In genomic region chr9:70994582-70994981, GRCh38 we compare ENCODE assay signal across 20 cellular contexts.
DNase-seq lines count a peak whose midpoint lies in the region; ATAC-seq, FAIRE-seq and TF ChIP-seq lines count a peak whose summit lies in the region.
"Had no signal": no experiment of that assay in that cellular context is flagged by ENCODE, and none has a peak within 500 bp of the region (broad histone marks: within the 10 kb centered on the region; RNA-seq: fewer than 3 reads in every experiment).

No MANE protein-coding gene starts in this region.

- DNase-seq in A549 (ENCODE audit: low read depth in 1 of 2, low spot score in 1 of 2) (no peak), IMR-90 (no peak), NCI-H2227 treated with DMSO at 0.1 percent for 48 hours (lab: John Stamatoyannopoulos, UW) (peak; percentile 82), mesendoderm (no peak), NK-92 (lab: John Stamatoyannopoulos, UW; ENCODE audit: unreplicated experiment) (no peak), thyroid gland (no peak)
- DNase-seq in CD8-positive, alpha-beta T cell = no peak
- DNase-seq: ACHN; BE2C; CD4-positive, alpha-beta T cell; DMS153; DMS79; GDM1; GM23248 had no signal

- no peaks in the 10 kb centered on the region for H3K4me1 Mint-ChIP-seq in CD8-positive, alpha-beta T cell (ENCODE audit: low read depth)

- WGBS in A549 (ENCODE audit: missing lambda C conversion rate) = 16% methylated on average over 2 of the region's 2 CpGs
- WGBS in IMR-90 (ENCODE audit: extremely low coverage in 2 of 2, insufficient read length in 1 of 2), 2 experiments = 0% methylated on average over 1 of the region's 2 CpGs; no CpG with 5 or more reads in 1 of the 2 experiments
- WGBS in mesendoderm (ENCODE audit: extremely low coverage, insufficient coverage, low lambda C conversion rate) = no CpG with 5 or more reads among the region's 2 CpGs
- 64 to 78% methylated on average over 2 of the region's 2 CpGs for WGBS in thyroid gland, 2 donors

- no peak overlapping the region for H4K5ac ChIP-seq in IMR-90 (ENCODE audit: low read depth, low read length)
- no peak overlapping the region for H4K5ac ChIP-seq in mesendoderm (ENCODE audit: low read length)

- dilution Hi-C loops in IMR-90 (cut with HindIII; ENCODE audit: low sequenced_read_pairs, unreplicated experiment) = no loop called here

- H3K27me3 ChIP-seq in IMR-90 (ENCODE audit: control insufficient read depth, insufficient read depth, low read length) (peaks cover 5% of the 10 kb centered on the region; the same call in 1 of the 2 replicates), mesendoderm (ENCODE audit: insufficient read depth, low read length, poor library complexity) (no peaks in the 10 kb centered on the region), thyroid gland (no peaks in the 10 kb centered on the region)
- no peaks in the 10 kb centered on the region for H3K27me3 ChIP-seq in CD8-positive, alpha-beta T cell (ENCODE audit: insufficient read depth, low read length)
- H3K27me3 ChIP-seq: BE2C had no signal

- TF ChIP-seq EP300 in A549 (IDR thresholded peaks at IDR 0.05) = no peak

- H2AK5ac ChIP-seq in IMR-90 (ENCODE audit: low read depth, low read length) (no peak overlapping the region), mesendoderm (ENCODE audit: low read length) (no peak overlapping the region)

- no peak overlapping the region for H2BK5ac ChIP-seq in IMR-90 (ENCODE audit: low read depth, low read length, poor library complexity, severe bottlenecking)
- H2BK5ac ChIP-seq in mesendoderm (ENCODE audit: low read length) = no peak overlapping the region

- no peak overlapping the region for H3K14ac ChIP-seq in IMR-90 (replicated peaks; ENCODE audit: low read depth, low read length)

- H4K8ac ChIP-seq in IMR-90 (ENCODE audit: low read depth in 2 of 2, low read length in 2 of 2) (no peak overlapping the region), mesendoderm (ENCODE audit: low read depth, low read length) (no peak overlapping the region)

- TF ChIP-seq POLR2A in A549 (IDR thresholded peaks at IDR 0.05; ENCODE audit: low read length) (no peak), IMR-90 (IDR thresholded peaks at IDR 0.05; ENCODE audit: low read depth, low read length) (no peak), thyroid gland (IDR thresholded peaks at IDR 0.05) (no peak)

- no peak overlapping the region for H3K27ac ChIP-seq in A549
- H3K27ac ChIP-seq in IMR-90 (ENCODE audit: insufficient read depth, low read length) = no peak overlapping the region
- no peak overlapping the region for H3K27ac ChIP-seq in mesendoderm (ENCODE audit: low read depth, low read length)
- H3K27ac ChIP-seq in CD8-positive, alpha-beta T cell (ENCODE audit: low read depth, low read length) = no peak overlapping the region
- H3K27ac ChIP-seq in thyroid gland = no peak overlapping the region
- H3K27ac ChIP-seq: C4-2B, GM23248 had no signal

- H3K4me3 ChIP-seq in A549 = no peak overlapping the region
- no peak overlapping the region for H3K4me3 ChIP-seq in IMR-90 (ENCODE audit: insufficient read depth, low read depth, low read length)
- H3K4me3 ChIP-seq in mesendoderm (ENCODE audit: low read length) = no peak overlapping the region
- no peak overlapping the region for H3K4me3 ChIP-seq in CD8-positive, alpha-beta T cell (ENCODE audit: low read depth, low read length)
- no peak overlapping the region for H3K4me3 ChIP-seq in thyroid gland (replicated peaks in 1 of 3)
- H3K4me3 ChIP-seq: GM23248 had no signal

- H3K23ac ChIP-seq in IMR-90 (ENCODE audit: low read depth, low read length) (no peak overlapping the region), mesendoderm (ENCODE audit: low read length) (no peak overlapping the region)

- no peak overlapping the region for H2BK15ac ChIP-seq in IMR-90 (ENCODE audit: low read depth, low read length)
- H2BK15ac ChIP-seq in mesendoderm (replicated peaks; ENCODE audit: low read depth) = no peak overlapping the region

- H3K56ac ChIP-seq in IMR-90 (ENCODE audit: extremely low read depth, insufficient read depth, low read length) = no peak overlapping the region
- H3K56ac ChIP-seq in mesendoderm (ENCODE audit: low read length) = no peak overlapping the region

- no TSS peak for BruUV-seq in IMR-90 (replicated peaks; lab: Mats Ljungman, UMichigan)

- TF ChIP-seq RAD21 in A549 (conservative IDR thresholded peaks at IDR 0.05 in 1 of 2, IDR thresholded peaks at IDR 0.05 in 1 of 2) (no peak), IMR-90 (IDR thresholded peaks at IDR 0.05; ENCODE audit: low read length) (no peak)

- H3K4me1 ChIP-seq in A549 (no peaks in the 10 kb centered on the region), IMR-90 (ENCODE audit: control insufficient read depth, insufficient read depth, low read length) (no peaks in the 10 kb centered on the region), mesendoderm (ENCODE audit: control insufficient read depth, low read depth, low read length) (no peaks in the 10 kb centered on the region), thyroid gland (peaks cover 0 to 2% of the 10 kb centered on the region in 2 donors)
- no peaks in the 10 kb centered on the region for H3K4me1 ChIP-seq in CD8-positive, alpha-beta T cell (ENCODE audit: insufficient read depth, low read length)
- H3K4me1 ChIP-seq: BE2C had no signal

- in situ Hi-C loops in IMR-90 (cut with MboI; ENCODE audit: low sequenced_read_pairs) = no loop called here

- H3K9me3 ChIP-seq in A549 (no peaks in the 10 kb centered on the region), IMR-90 (ENCODE audit: control insufficient read depth, insufficient read depth, low read length) (no peaks in the 10 kb centered on the region), thyroid gland (no peaks in the 10 kb centered on the region)
- no peaks in the 10 kb centered on the region for H3K9me3 ChIP-seq in CD8-positive, alpha-beta T cell (ENCODE audit: low read length)
- H3K9me3 ChIP-seq: BE2C had no signal

- H3K27me3 Mint-ChIP-seq in CD8-positive, alpha-beta T cell (ENCODE audit: low read depth) = no peaks in the 10 kb centered on the region
- H3K27me3 Mint-ChIP-seq: CD4-positive, alpha-beta T cell had no signal

- H3K18ac ChIP-seq in IMR-90 (ENCODE audit: low read depth, low read length) (no peak overlapping the region), mesendoderm (ENCODE audit: low read length) (no peak overlapping the region)

- no peak overlapping the region for H3K27ac Mint-ChIP-seq in CD8-positive, alpha-beta T cell
- H3K27ac Mint-ChIP-seq: CD4-positive, alpha-beta T cell had no signal

- no peaks in the 10 kb centered on the region for H3K79me2 ChIP-seq in mesendoderm (ENCODE audit: control insufficient read depth, insufficient read depth, low read length)

- H3K4ac ChIP-seq in IMR-90 (ENCODE audit: low read depth, low read length) = no peak overlapping the region
- H3K4ac ChIP-seq in mesendoderm (ENCODE audit: low read depth, low read length) = no peak overlapping the region

- H3K9me3 Mint-ChIP-seq in CD8-positive, alpha-beta T cell = no peaks in the 10 kb centered on the region
- H3K9me3 Mint-ChIP-seq: CD4-positive, alpha-beta T cell had no signal

- H2BK120ac ChIP-seq in IMR-90 (ENCODE audit: low read depth, low read length) (no peak overlapping the region), mesendoderm (ENCODE audit: low read depth, low read length) (peak overlapping the region; percentile 28)

- FAIRE-seq in A549 (lab: Jason Lieb, UNC) = no peak
- FAIRE-seq: GM12892, GM18507, H54 had no signal

- no peaks in the 10 kb centered on the region for H3K9me1 ChIP-seq in IMR-90 (ENCODE audit: insufficient read depth, low read length)

- H3K9ac ChIP-seq in IMR-90 (ENCODE audit: low read depth, low read length) (no peak overlapping the region), mesendoderm (ENCODE audit: low read length) (no peak overlapping the region)
- H3K9ac ChIP-seq: GM23248 had no signal

- H2AFZ ChIP-seq in IMR-90 (replicated peaks; ENCODE audit: low read length, poor library complexity) = no peak overlapping the region

- H2AK9ac ChIP-seq in IMR-90 (replicated peaks; ENCODE audit: low read depth, low read length, poor library complexity) = no peak overlapping the region

- H2BK20ac ChIP-seq in IMR-90 (ENCODE audit: low read depth, low read length) = no peak overlapping the region

- H3K4me3 Mint-ChIP-seq in CD8-positive, alpha-beta T cell = no peak overlapping the region
- H3K4me3 Mint-ChIP-seq: CD4-positive, alpha-beta T cell had no signal

- H4K20me1 ChIP-seq in IMR-90 (ENCODE audit: insufficient read depth, low read length) = no peaks in the 10 kb centered on the region

- H3K36me3 ChIP-seq in IMR-90 (ENCODE audit: control insufficient read depth, insufficient read depth, low read length) (no peaks in the 10 kb centered on the region), mesendoderm (ENCODE audit: control insufficient read depth, insufficient read depth, low read length) (no peaks in the 10 kb centered on the region), thyroid gland (no peaks in the 10 kb centered on the region)
- no peaks in the 10 kb centered on the region for H3K36me3 ChIP-seq in CD8-positive, alpha-beta T cell (ENCODE audit: insufficient read depth, low read length)
- H3K36me3 ChIP-seq: BE2C had no signal

- H3K4me2 ChIP-seq in A549 (no peak overlapping the region), IMR-90 (ENCODE audit: low read depth, low read length) (no peak overlapping the region), mesendoderm (ENCODE audit: low read length) (no peak overlapping the region)

- intact Hi-C loops in IMR-90 (cut with micrococcal nuclease) (no loop called here), thyroid gland (cut with DNase I) (no loop called here)
- intact Hi-C loops in CD8-positive, alpha-beta T cell (cut with DNase I, micrococcal nuclease) = no loop called here

- no peak overlapping the region for H4K91ac ChIP-seq in IMR-90 (ENCODE audit: insufficient read depth, low read depth, low read length)

- CTCF ChIA-PET in A549 (lab: Yijun Ruan, JAX) = interaction anchor here (1.3 kb wide), 1 partner anchor 9 kb away, joined by 3 read pairs; no protein-coding TSS in a partner anchor
- CTCF ChIA-PET in IMR-90 (lab: Yijun Ruan, JAX) = interaction anchor here (0.7 kb wide), 1 partner anchor 10 kb away, joined by 4 read pairs; no protein-coding TSS in a partner anchor
- CTCF ChIA-PET in CD8-positive, alpha-beta T cell (lab: Charles Lee) = no interaction called here

- H3K79me1 ChIP-seq in IMR-90 (ENCODE audit: low read depth in 1 of 2, low read length in 2 of 2) (no peaks in the 10 kb centered on the region), mesendoderm (ENCODE audit: low read length) (no peaks in the 10 kb centered on the region)

- no peaks in the 10 kb centered on the region for H3K36me3 Mint-ChIP-seq in CD8-positive, alpha-beta T cell

- POLR2A ChIA-PET in A549 (lab: Yijun Ruan, JAX) (no interaction called here), IMR-90 (lab: Charles Lee; ENCODE audit: unreplicated experiment) (interaction anchor here (1.1 kb wide), 1 partner anchor 14 kb away, joined by 3 read pairs; no protein-coding TSS in a partner anchor)
- POLR2A ChIA-PET in CD8-positive, alpha-beta T cell (lab: Charles Lee) = no interaction called here

- TF ChIP-seq CTCF in A549 (IDR thresholded peaks at IDR 0.05) = no peak
- no peak for TF ChIP-seq CTCF in IMR-90 (conservative IDR thresholded peaks at IDR 0.05; ENCODE audit: low read depth, low read length)
- no peak for TF ChIP-seq CTCF in CD8-positive, alpha-beta T cell (IDR thresholded peaks at IDR 0.05)
- no peak for TF ChIP-seq CTCF in thyroid gland (IDR thresholded peaks at IDR 0.05)

- ATAC-seq in A549 (no peak), IMR-90 (ENCODE audit: low read depth) (no peak), HG03108 (IDR thresholded peaks at IDR 0.05; ENCODE audit: unreplicated experiment) (no peak)
- no peak for ATAC-seq in CD8-positive, alpha-beta T cell
- ATAC-seq: HCT116 had no signal
